In the genomic region with DNA sequence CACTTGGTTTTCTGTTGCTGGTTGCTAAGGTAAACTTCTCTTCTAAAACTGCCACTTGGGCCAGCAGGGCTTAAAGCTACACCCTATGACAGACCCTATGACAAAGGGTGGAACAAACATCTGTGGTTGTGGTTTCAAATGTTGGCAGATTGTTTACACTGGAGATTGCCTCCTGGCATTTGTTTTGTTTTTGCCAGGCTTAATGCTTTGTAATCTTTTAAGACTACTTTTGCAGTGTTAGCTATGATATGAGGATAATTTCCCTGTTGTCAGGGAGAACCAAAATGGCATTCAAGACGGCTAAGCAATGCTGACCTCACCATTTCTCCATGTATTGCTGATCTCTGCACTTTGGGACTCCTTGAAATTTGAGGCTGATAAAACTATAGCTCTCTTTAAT, we compare ENCODE assay signal across 17 cellular contexts. TPM values are rescaled to one million over a fixed set of nuclear protein-coding genes. Genes with fewer than 3 reads are reported as not detected.
DNase-seq lines count a peak whose midpoint lies in the region; ATAC-seq and TF ChIP-seq lines count a peak whose summit lies in the region.
"Had no signal": no experiment of that assay in that cellular context is flagged by ENCODE, and none has a peak within 500 bp of the region (broad histone marks: within the 10 kb centered on the region; RNA-seq: fewer than 3 reads in every experiment).

No MANE protein-coding gene starts in this region.

- TF ChIP-seq CTCF in mammary epithelial cell (conservative IDR thresholded peaks at IDR 0.05 in 1 of 2, IDR thresholded peaks at IDR 0.05 in 1 of 2; ENCODE audit: extremely low read depth in 1 of 2, insufficient read depth in 1 of 2, low read depth in 1 of 2, low read length in 2 of 2), result no peak

- H3K4me1 Mint-ChIP-seq in naive thymus-derived CD4-positive, alpha-beta T cell, result no peaks in the 10 kb centered on the region
- no peaks in the 10 kb centered on the region for H3K4me1 Mint-ChIP-seq in activated CD4-positive, alpha-beta memory T cell treated with anti-CD3 and anti-CD28 coated beads for 36 hours (ENCODE audit: low read depth)

- H3K4me1 ChIP-seq in mammary epithelial cell (ENCODE audit: insufficient read depth, low read length), result no peaks in the 10 kb centered on the region
- H3K4me1 ChIP-seq in naive thymus-derived CD4-positive, alpha-beta T cell (ENCODE audit: control insufficient read depth in 2 of 2, insufficient read depth in 2 of 2, low read length in 2 of 2), result no peaks in the 10 kb centered on the region

- in situ Hi-C loops in mammary epithelial cell (cut with MboI; ENCODE audit: low sequenced_read_pairs in 2 of 2), result no loop called here

- no peaks in the 10 kb centered on the region for H3K36me3 Mint-ChIP-seq in naive thymus-derived CD4-positive, alpha-beta T cell
- H3K36me3 Mint-ChIP-seq in activated CD4-positive, alpha-beta memory T cell treated with anti-CD3 and anti-CD28 coated beads for 36 hours, result no peaks in the 10 kb centered on the region

- no peaks in the 10 kb centered on the region for H3K79me2 ChIP-seq in mammary epithelial cell (ENCODE audit: insufficient read depth, low read length)

- BruUV-seq in mammary epithelial cell (replicated peaks; lab: Mats Ljungman, UMichigan), result no TSS peak

- H2AFZ ChIP-seq in mammary epithelial cell (ENCODE audit: low read depth, low read length), result no peak overlapping the region

- no peak overlapping the region for H3K27ac Mint-ChIP-seq in naive thymus-derived CD4-positive, alpha-beta T cell
- H3K27ac Mint-ChIP-seq in activated CD4-positive, alpha-beta memory T cell treated with anti-CD3 and anti-CD28 coated beads for 36 hours, result no peak overlapping the region

- intact Hi-C loops in mammary epithelial cell (cut with micrococcal nuclease), result no loop called here
- intact Hi-C loops in naive thymus-derived CD4-positive, alpha-beta T cell (cut with micrococcal nuclease), result no loop called here
- intact Hi-C loops in activated CD4-positive, alpha-beta memory T cell treated with anti-CD3 and anti-CD28 coated beads for 36 hours (cut with micrococcal nuclease), result no loop called here

- H3K4me3 ChIP-seq in mammary epithelial cell (replicated peaks in 1 of 3; ENCODE audit: insufficient read depth in 1 of 3, low read depth in 2 of 3, low read length in 3 of 3), result no peak overlapping the region
- no peak overlapping the region for H3K4me3 ChIP-seq in naive thymus-derived CD4-positive, alpha-beta T cell (ENCODE audit: low read length)
- H3K4me3 ChIP-seq: SJSA1, spleen had no signal

- no peaks in the 10 kb centered on the region for H4K20me1 ChIP-seq in mammary epithelial cell (ENCODE audit: insufficient read depth, low read length)

- H3K4me2 ChIP-seq in mammary epithelial cell (ENCODE audit: insufficient read depth, low read depth, low read length), result no peak overlapping the region

- no peak overlapping the region for H3K4me3 Mint-ChIP-seq in naive thymus-derived CD4-positive, alpha-beta T cell
- H3K4me3 Mint-ChIP-seq in activated CD4-positive, alpha-beta memory T cell treated with anti-CD3 and anti-CD28 coated beads for 36 hours, result no peak overlapping the region

- DNase-seq in DMS53 (lab: John Stamatoyannopoulos, UW) (peak; percentile 41), DMS53 treated with DMSO at 0.1 percent for 48 hours (lab: John Stamatoyannopoulos, UW; ENCODE audit: unreplicated experiment) (no peak), LHCN-M2 (ENCODE audit: low read depth) (peak; percentile 95), mammary epithelial cell (peak; percentile 47), ureter (ENCODE audit: low spot score) (no peak)
- no peak for DNase-seq in naive thymus-derived CD4-positive, alpha-beta T cell
- no peak for DNase-seq in activated CD4-positive, alpha-beta memory T cell treated with anti-CD3 and anti-CD28 coated beads for 36 hours
- DNase-seq in activated effector memory CD4-positive, alpha-beta T cell treated with Interleukin-2 at 50 U/mL for 16 hours, result no peak
- DNase-seq: 8988T; activated naive CD4-positive, alpha-beta T cell treated with anti-CD3 and anti-CD28 coated beads, Interleukin-2, amount 50 U/mL, for 16 hours; effector CD8-positive, alpha-beta T cell; hypothalamus; NCI-H1092; spleen; stimulated activated CD8-positive, alpha-beta memory T cell treated with anti-CD3 and anti-CD28 coated beads, Interleukin-4, amount 100 ng/mL, for 48 hours had no signal

- no peaks in the 10 kb centered on the region for H3K36me3 ChIP-seq in mammary epithelial cell (ENCODE audit: insufficient read depth, low read length)
- H3K36me3 ChIP-seq in naive thymus-derived CD4-positive, alpha-beta T cell (ENCODE audit: control insufficient read depth in 2 of 3, insufficient read depth in 3 of 3, low read length in 3 of 3), result no peaks in the 10 kb centered on the region
- H3K36me3 ChIP-seq: SJSA1, spleen had no signal

- peaks cover 4 to 17% (median 11%) of the 10 kb centered on the region in 5 donors for H3K27me3 Mint-ChIP-seq in naive thymus-derived CD4-positive, alpha-beta T cell
- H3K27me3 Mint-ChIP-seq in activated CD4-positive, alpha-beta memory T cell treated with anti-CD3 and anti-CD28 coated beads for 36 hours, result no peaks in the 10 kb centered on the region

- POLR2A ChIA-PET in naive thymus-derived CD4-positive, alpha-beta T cell (lab: Charles Lee), result no interaction called here
- POLR2A ChIA-PET in activated CD4-positive, alpha-beta memory T cell treated with anti-CD3 and anti-CD28 coated beads for 36 hours (lab: Charles Lee), result no interaction called here

- dilution Hi-C loops in mammary epithelial cell (cut with HindIII; ENCODE audit: low sequenced_read_pairs), result no loop called here

- 69% methylated on average over 1 of the region's 1 CpG for WGBS in mammary epithelial cell (ENCODE audit: low coverage, missing lambda C conversion rate)

- H3K9ac ChIP-seq in mammary epithelial cell (ENCODE audit: insufficient read depth, low read length), result no peak overlapping the region

- no peak overlapping the region for H3K27ac ChIP-seq in mammary epithelial cell (ENCODE audit: insufficient read depth, low read depth, low read length)
- no peak overlapping the region for H3K27ac ChIP-seq in naive thymus-derived CD4-positive, alpha-beta T cell (ENCODE audit: low read depth, low read length)
- H3K27ac ChIP-seq: HL-60, SJSA1, spleen had no signal

- H3K9me3 Mint-ChIP-seq in naive thymus-derived CD4-positive, alpha-beta T cell, result peaks cover 0 to 6% (median 0%) of the 10 kb centered on the region in 11 donors
- no peaks in the 10 kb centered on the region for H3K9me3 Mint-ChIP-seq in activated CD4-positive, alpha-beta memory T cell treated with anti-CD3 and anti-CD28 coated beads for 36 hours

- peak; percentile 83 for ATAC-seq in naive thymus-derived CD4-positive, alpha-beta T cell

- CTCF ChIA-PET in mammary epithelial cell (lab: Charles Lee; ENCODE audit: low non-redundant PET), result no interaction called here
- CTCF ChIA-PET in naive thymus-derived CD4-positive, alpha-beta T cell (lab: Charles Lee), result no interaction called here
- CTCF ChIA-PET in activated CD4-positive, alpha-beta memory T cell treated with anti-CD3 and anti-CD28 coated beads for 36 hours (lab: Charles Lee), result interaction anchor here (1.1 to 2.4 kb wide), 2 partner anchors 16 to 17 kb away, joined by 3 to 16 read pairs; no protein-coding TSS in a partner anchor

- H3K27me3 ChIP-seq in mammary epithelial cell (ENCODE audit: insufficient read depth, low read length), result no peaks in the 10 kb centered on the region
- no peaks in the 10 kb centered on the region for H3K27me3 ChIP-seq in naive thymus-derived CD4-positive, alpha-beta T cell (ENCODE audit: control insufficient read depth in 2 of 2, insufficient read depth in 2 of 2, low read length in 2 of 2)
- H3K27me3 ChIP-seq: SJSA1, spleen had no signal

- no peaks in the 10 kb centered on the region for H3K9me3 ChIP-seq in mammary epithelial cell (replicated peaks; ENCODE audit: insufficient read depth, low read length)
- H3K9me3 ChIP-seq in naive thymus-derived CD4-positive, alpha-beta T cell (ENCODE audit: control insufficient read depth in 2 of 3, low read length in 3 of 3), result no peaks in the 10 kb centered on the region
- H3K9me3 ChIP-seq: SJSA1, spleen had no signal

RNA-seq across cellular contexts. Expression of gene MAMDC2, which starts 50.3 kb away (rescaled TPM):
- total RNA-seq in LHCN-M2 (2014; rRNA removed), result 42.1 and 53.2 TPM in 2 replicates
- 19.7 TPM for polyA plus RNA-seq in LHCN-M2 (2012)
- total RNA-seq in mammary epithelial cell, result 10 to 100 TPM in 1 of 2 donors, 1 to 10 TPM in 1; 8.3 to 33.5 TPM
- polyA plus RNA-seq in mammary epithelial cell, result 10.9 TPM
- 13.5 TPM for polyA minus RNA-seq in mammary epithelial cell
- under 1 TPM in 1 of 5 experiments, not detected in 4; 0.61 TPM for total RNA-seq in naive thymus-derived CD4-positive, alpha-beta T cell
- not detected for polyA plus RNA-seq in naive thymus-derived CD4-positive, alpha-beta T cell
- not detected for total RNA-seq in activated CD4-positive, alpha-beta memory T cell treated with anti-CD3 and anti-CD28 coated beads for 36 hours
- total RNA-seq in ureter, result 46.3 TPM
- total RNA-seq: SJSA1 had no signal

Comparison
In these comparisons a context has a peak if more than half of its experiments do, and no peak if none do; other contexts are left out.
1. DNase-seq: peak in DMS53 (single experiment), LHCN-M2 (single experiment) and mammary epithelial cell (single experiment); none in DMS53 treated with DMSO at 0.1 percent for 48 hours (single experiment), naive thymus-derived CD4-positive, alpha-beta T cell (0 of 9), activated CD4-positive, alpha-beta memory T cell treated with anti-CD3 and anti-CD28 coated beads for 36 hours (single experiment), ureter (single experiment) and activated effector memory CD4-positive, alpha-beta T cell treated with Interleukin-2 at 50 U/mL for 16 hours (single experiment).
2. RNA of gene MAMDC2, which starts 50.3 kb away (total RNA-seq): 42.1 to 53.2 TPM in LHCN-M2, 46.3 TPM in ureter (single experiment) and 8.3 to 33.5 TPM in mammary epithelial cell; 0.61 TPM in naive thymus-derived CD4-positive, alpha-beta T cell and not detected in activated CD4-positive, alpha-beta memory T cell treated with anti-CD3 and anti-CD28 coated beads for 36 hours; every median in the first group is over 4 times any median in the second.